1 cellular context compared by ENCODE assay signal in the genomic region with DNA sequence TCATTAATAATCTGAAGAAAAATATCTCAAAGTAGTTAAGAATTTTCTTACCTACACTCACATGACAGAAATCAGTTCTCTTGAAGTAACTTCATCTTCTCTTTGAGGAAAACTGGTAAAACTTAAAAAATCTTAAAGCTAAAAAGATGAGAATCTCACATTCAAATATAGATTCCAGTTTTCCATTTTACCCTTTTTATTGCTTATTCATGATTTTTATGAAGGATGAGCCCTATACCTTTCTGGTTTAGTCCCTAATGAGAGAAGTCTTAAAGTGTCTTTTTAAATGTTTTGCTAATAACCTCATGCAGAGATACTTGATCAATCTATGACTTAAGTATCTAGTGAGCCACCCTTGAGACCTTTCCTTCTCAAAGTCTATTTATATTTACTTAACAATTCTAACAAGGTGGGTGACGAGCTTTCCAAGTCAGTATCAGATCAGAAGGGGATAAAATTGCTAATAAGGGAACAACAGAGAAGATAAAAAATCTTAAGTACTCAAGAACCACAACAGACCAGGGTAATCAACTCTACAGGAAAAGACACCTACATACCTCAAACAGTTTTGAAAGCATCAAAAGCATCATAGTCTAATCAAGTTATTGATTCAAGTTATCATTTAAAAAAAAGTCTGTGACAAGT.
TF ChIP-seq lines count a peak whose summit lies in the region.

No MANE protein-coding gene starts in this region.

TF ChIP-seq in HepG2, 621 proteins besides CTCF, POLR2A, EP300 and RAD21:
- TF ChIP-seq KMT2A (CRISPR knock-in tag; IDR thresholded peaks at IDR 0.05), result no peak
- no peak for TF ChIP-seq ZNF629 (CRISPR knock-in tag; conservative IDR thresholded peaks at IDR 0.05)
- TF ChIP-seq MAFK (conservative IDR thresholded peaks at IDR 0.05 in 1 of 2, IDR thresholded peaks at IDR 0.05 in 1 of 2; ENCODE audit: low read length in 2 of 2), result 0 out of 4 replicates have a peak, but pooled peaks of 1 of the 2 experiments have one; percentile 15
- no peak for TF ChIP-seq MEIS1 (CRISPR knock-in tag; IDR thresholded peaks at IDR 0.05; ENCODE audit: borderline replicate concordance)
- TF ChIP-seq RBFOX2 (IDR thresholded peaks at IDR 0.05; ENCODE audit: low read depth, low read length), result peak; percentile 53; the same call in 1 of the 2 replicates
- TF ChIP-seq, protein P1, sequence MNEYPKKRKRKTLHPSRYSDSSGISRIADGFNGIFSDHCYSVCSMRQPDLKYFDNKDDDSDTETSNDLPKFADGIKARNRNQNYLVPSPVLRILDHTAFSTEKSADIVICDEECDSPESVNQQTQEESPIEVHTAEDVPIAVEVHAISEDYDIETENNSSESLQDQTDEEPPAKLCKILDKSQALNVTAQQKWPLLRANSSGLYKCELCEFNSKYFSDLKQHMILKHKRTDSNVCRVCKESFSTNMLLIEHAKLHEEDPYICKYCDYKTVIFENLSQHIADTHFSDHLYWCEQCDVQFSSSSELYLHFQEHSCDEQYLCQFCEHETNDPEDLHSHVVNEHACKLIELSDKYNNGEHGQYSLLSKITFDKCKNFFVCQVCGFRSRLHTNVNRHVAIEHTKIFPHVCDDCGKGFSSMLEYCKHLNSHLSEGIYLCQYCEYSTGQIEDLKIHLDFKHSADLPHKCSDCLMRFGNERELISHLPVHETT (CRISPR knock-in tag; conservative IDR thresholded peaks at IDR 0.05), result no peak
